In the genomic region with DNA sequence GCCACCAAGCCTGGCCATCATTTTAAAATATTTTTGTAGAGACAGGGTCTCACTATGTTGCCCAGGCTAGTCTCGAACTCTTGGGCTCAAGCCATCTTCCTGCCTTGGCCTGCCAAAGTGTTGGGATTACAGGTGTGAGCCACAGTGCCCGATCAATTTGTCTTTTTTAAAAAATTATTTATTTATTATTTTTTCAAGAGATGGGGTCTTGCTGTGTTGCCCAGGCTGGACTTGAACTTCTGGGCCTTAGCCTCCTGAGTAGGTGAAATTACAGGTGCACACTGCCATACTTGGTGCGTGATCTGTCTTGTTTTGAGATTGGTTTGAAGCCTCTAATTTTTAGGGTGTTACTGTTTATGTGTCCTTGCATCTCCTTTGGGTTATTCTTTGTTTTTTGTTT, we compare ENCODE assay signal across 35 cellular contexts. TPM values are rescaled to one million over a fixed set of nuclear protein-coding genes. Genes with fewer than 3 reads are reported as not detected.
"Had no signal": no experiment of that assay in that cellular context is flagged by ENCODE, and none has a peak within 500 bp of the region (broad histone marks: within the 10 kb centered on the region; RNA-seq: fewer than 3 reads in every experiment).

No MANE protein-coding gene starts in this region.

- FAIRE-seq: pancreas, urothelium cell line had no signal

- H3K27me3 Mint-ChIP-seq: naive thymus-derived CD4-positive, alpha-beta T cell; stimulated activated naive B cell treated with anti-CD40 and anti-IgM and Interleukin-4, amounts not matched to agents 10 μg/mL and 1 μg/mL and 100 μg/mL, for 72 hours; stimulated activated naive CD8-positive, alpha-beta T cell treated with anti-CD3 and anti-CD28 coated beads, Interleukin-15, Interleukin-2, amounts not matched to agents 100 ng/mL and 50 ng/mL, for 24 hours had no signal

- ATAC-seq: naive thymus-derived CD4-positive, alpha-beta T cell; natural killer cell; pancreas; psoas muscle; right cardiac atrium; sciatic nerve; stimulated activated naive B cell treated with anti-CD40 and anti-IgM and Interleukin-4, amounts not matched to agents 10 μg/mL and 1 μg/mL and 100 μg/mL, for 72 hours had no signal

- H3K27ac ChIP-seq: neural progenitor cell, pancreas, psoas muscle, skin epidermis, spleen, stomach, thoracic aorta, thyroid gland, tibial nerve, upper lobe of left lung, vagina had no signal

- H3K27ac Mint-ChIP-seq: nephron; neural progenitor cell; stimulated activated naive B cell treated with anti-CD40 and anti-IgM and Interleukin-4, amounts not matched to agents 10 μg/mL and 1 μg/mL and 100 μg/mL, for 72 hours; stimulated activated naive CD8-positive, alpha-beta T cell treated with anti-CD3 and anti-CD28 coated beads, Interleukin-15, Interleukin-2, amounts not matched to agents 100 ng/mL and 50 ng/mL, for 24 hours had no signal

- H3K9ac ChIP-seq: neural progenitor cell had no signal

- H3K9me3 ChIP-seq: pancreas, spleen, thoracic aorta, thyroid gland, upper lobe of left lung, vagina had no signal

- H3K4me1 Mint-ChIP-seq: nephron, neural progenitor cell had no signal

- H3K9me3 Mint-ChIP-seq: natural killer cell had no signal

- DNase-seq: naive thymus-derived CD4-positive, alpha-beta T cell; natural killer cell; occipital lobe; pancreas; psoas muscle; right cardiac atrium; spleen; stimulated activated CD4-positive, alpha-beta T cell treated with anti-CD3 and anti-CD28 coated beads, Interleukin-12 subunit alpha, Interleukin-12 subunit beta, amount 100 ng/mL, for 4 hours; stimulated activated CD4-positive, alpha-beta T cell treated with anti-CD3 and anti-CD28 coated beads, Interleukin-1b, Interleukin-23, amount 100 ng/mL, for 48 hours; stimulated activated CD4-positive, alpha-beta T cell treated with anti-CD3 and anti-CD28 coated beads, Interleukin-4, amount 100 ng/mL, for 1 hour; stimulated activated CD4-positive, alpha-beta T cell treated with anti-CD3 and anti-CD28 coated beads, Interleukin-4, amount 100 ng/mL, for 4 hours; stimulated activated CD8-positive, alpha-beta memory T cell treated with anti-CD3 and anti-CD28 coated beads, Interleukin-4, amount 100 ng/mL, for 48 hours; stimulated activated naive B cell treated with anti-CD40 and anti-IgM and Interleukin-4, amounts not matched to agents 10 μg/mL and 1 μg/mL and 100 μg/mL, for 72 hours; stimulated activated naive CD4-positive, alpha-beta T cell treated with Interleukin-2 at 50 U/mL for 16 hours; stomach; thyroid gland; trophoblast cell; upper lobe of left lung had no signal

- H3K36me3 Mint-ChIP-seq: natural killer cell had no signal

- H3K4me3 Mint-ChIP-seq: naive thymus-derived CD4-positive, alpha-beta T cell; natural killer cell; nephron; neural progenitor cell; stimulated activated naive B cell treated with anti-CD40 and anti-IgM and Interleukin-4, amounts not matched to agents 10 μg/mL and 1 μg/mL and 100 μg/mL, for 72 hours; stimulated activated naive CD8-positive, alpha-beta T cell treated with anti-CD3 and anti-CD28 coated beads, Interleukin-15, Interleukin-2, amounts not matched to agents 100 ng/mL and 50 ng/mL, for 24 hours had no signal

- H3K4me1 ChIP-seq: neural progenitor cell, pancreas, psoas muscle, tibial nerve, upper lobe of left lung, vagina had no signal

- H3K4me2 ChIP-seq: neural progenitor cell, smooth muscle cell had no signal

- H3K36me3 ChIP-seq: neural progenitor cell, pancreas, thoracic aorta, thyroid gland had no signal

- H3K4me3 ChIP-seq: neural progenitor cell, pancreas, psoas muscle, skin epidermis, smooth muscle cell, spleen, stomach, thoracic aorta, thyroid gland, tibial nerve, upper lobe of left lung, vagina had no signal

- H2AFZ ChIP-seq: neural progenitor cell had no signal

- H3K27me3 ChIP-seq: neural progenitor cell, pancreas, spleen, stomach, thyroid gland, tibial nerve, upper lobe of left lung, vagina had no signal

RNA-seq across cellular contexts. Expression of a gene that starts 16.1 kb away (rescaled TPM):
- total RNA-seq: naive thymus-derived CD4-positive, alpha-beta T cell; natural killer cell; occipital lobe; osteoblast; pancreas; posterior vena cava; psoas muscle; renal cortical epithelial cell; right cardiac atrium; sciatic nerve; smooth muscle cell; spleen; stomach; subcutaneous adipose tissue; temporal lobe; thoracic aorta; thyroid gland; tibial nerve; upper lobe of left lung; ureter; vagina had no signal
- polyA plus RNA-seq: naive thymus-derived CD4-positive, alpha-beta T cell; neural cell; pancreas; psoas muscle; right cardiac atrium; smooth muscle cell; spleen; stomach had no signal

RNA-seq across cellular contexts. Expression of a gene that starts 41.4 kb away (rescaled TPM):
- total RNA-seq: naive thymus-derived CD4-positive, alpha-beta T cell; natural killer cell; occipital lobe; right cardiac atrium; sciatic nerve; stomach; subcutaneous adipose tissue; temporal lobe; thoracic aorta; vagina had no signal
- polyA plus RNA-seq: naive thymus-derived CD4-positive, alpha-beta T cell; neural cell had no signal

RNA-seq across cellular contexts. Expression of a gene that starts 54.6 kb away (rescaled TPM):
- total RNA-seq: smooth muscle cell, temporal lobe, vagina had no signal
